Comparison of ENCODE assay signal across 16 cellular contexts in genomic region chr19:38107129-38107528, GRCh38.
"Had no signal": no experiment of that assay in that cellular context is flagged by ENCODE, and none has a peak within 500 bp of the region (broad histone marks: within the 10 kb centered on the region; RNA-seq: fewer than 3 reads in every experiment).

No MANE protein-coding gene starts in this region.

- H3K4me1 Mint-ChIP-seq: activated T-helper 17 cell treated with anti-CD3 and anti-CD28 coated beads, Interleukin-2, amount 50 U/mL, for 72 hours; nephron progenitor cell; WTC11 had no signal

- H3K27ac ChIP-seq: left ventricle myocardium inferior, right lobe of liver, skin epidermis, thyroid gland had no signal

- H3K27ac Mint-ChIP-seq: activated T-helper 17 cell treated with anti-CD3 and anti-CD28 coated beads, Interleukin-2, amount 50 U/mL, for 72 hours; nephron progenitor cell; WTC11 had no signal

- H3K4me3 ChIP-seq: left ventricle myocardium inferior, right lobe of liver, skin epidermis, thyroid gland had no signal

- DNase-seq: activated CD4-positive, alpha-beta T cell treated with anti-CD3 and anti-CD28 coated beads, Interleukin-2, amount 50 U/mL, for 48 hours; cerebellar nuclear complex; effector CD4-positive, alpha-beta T cell; glutamatergic neuron; kidney glomerular epithelial cell; left ventricle myocardium inferior; nephron progenitor cell; nucleus accumbens; right lobe of liver; stimulated activated CD4-positive, alpha-beta T cell treated with anti-CD3 and anti-CD28 coated beads, Interleukin-1b, Interleukin-23, amount 100 ng/mL, for 48 hours; T1000 had no signal

- H3K4me1 ChIP-seq: left ventricle myocardium inferior, right lobe of liver had no signal

- H3K9me3 ChIP-seq: left ventricle myocardium inferior, right lobe of liver, thyroid gland had no signal

- H3K4me3 Mint-ChIP-seq: activated T-helper 17 cell treated with anti-CD3 and anti-CD28 coated beads, Interleukin-2, amount 50 U/mL, for 72 hours; nephron progenitor cell; WTC11 had no signal

- H3K9me3 Mint-ChIP-seq: activated naive CD4-positive, alpha-beta T cell treated with anti-CD3 and anti-CD28 coated beads, Interleukin-2, amount 50 U/mL, for 72 hours; activated T-helper 17 cell treated with anti-CD3 and anti-CD28 coated beads, Interleukin-2, amount 50 U/mL, for 72 hours; nephron progenitor cell had no signal

- H3K27me3 ChIP-seq: right lobe of liver, thyroid gland had no signal

- H3K27me3 Mint-ChIP-seq: activated T-helper 17 cell treated with anti-CD3 and anti-CD28 coated beads, Interleukin-2, amount 50 U/mL, for 72 hours had no signal

- ATAC-seq: activated naive CD4-positive, alpha-beta T cell treated with anti-CD3 and anti-CD28 coated beads, Interleukin-2, amount 50 U/mL, for 72 hours; activated T-helper 17 cell treated with anti-CD3 and anti-CD28 coated beads, Interleukin-2, amount 50 U/mL, for 72 hours; right lobe of liver; WTC11 had no signal
